28 cellular contexts compared by ENCODE assay signal in the genomic region with DNA sequence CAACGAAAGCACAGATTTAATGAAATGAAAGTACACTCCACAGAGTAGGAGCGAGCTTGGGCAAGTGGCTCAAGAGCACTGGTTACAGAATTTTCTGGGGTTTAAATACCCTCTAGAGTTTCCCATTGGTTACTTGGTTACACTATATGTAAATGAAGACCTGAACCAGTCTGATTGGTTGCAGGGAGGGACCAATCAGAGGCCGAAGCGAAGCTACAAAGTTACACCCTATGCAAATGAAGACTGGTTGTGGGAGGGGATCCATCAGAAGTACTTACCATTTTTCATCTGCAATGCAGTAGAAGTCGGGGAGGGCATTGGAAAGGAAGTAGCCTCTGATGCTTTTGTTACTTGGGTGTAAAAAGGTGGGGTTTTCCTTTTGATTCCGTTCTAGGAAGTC.
"Had no signal": no experiment of that assay in that cellular context is flagged by ENCODE, and none has a peak within 500 bp of the region (broad histone marks: within the 10 kb centered on the region; RNA-seq: fewer than 3 reads in every experiment).

No MANE protein-coding gene starts in this region.

- H3K4me3 ChIP-seq: colonic mucosa, coronary artery, dorsolateral prefrontal cortex, esophagus muscularis mucosa, esophagus squamous epithelium, gastrocnemius medialis, gastroesophageal sphincter, heart left ventricle, heart right ventricle had no signal

- H3K27me3 ChIP-seq: colonic mucosa, foreskin keratinocyte, gastrocnemius medialis, heart left ventricle, heart right ventricle had no signal

- H3K27ac ChIP-seq: colonic mucosa, coronary artery, dorsolateral prefrontal cortex, epithelial cell of prostate, esophagus muscularis mucosa, esophagus squamous epithelium, foreskin keratinocyte, gastrocnemius medialis, gastroesophageal sphincter, heart left ventricle, heart right ventricle had no signal

- H3K36me3 ChIP-seq: colonic mucosa, esophagus muscularis mucosa, esophagus squamous epithelium, gastrocnemius medialis, gastroesophageal sphincter, heart left ventricle, heart right ventricle had no signal

- DNase-seq: colonic mucosa; cortex of kidney; dermis blood vessel endothelial cell; dorsolateral prefrontal cortex; effector CD4-positive, alpha-beta T cell; effector CD8-positive, alpha-beta T cell; effector memory CD4-positive, alpha-beta T cell; effector memory CD8-positive, alpha-beta T cell; endodermal cell; erythroblast; esophagus squamous epithelium; foreskin fibroblast; foreskin keratinocyte; foreskin melanocyte; gastrocnemius medialis; glutamatergic neuron; head of caudate nucleus; heart left ventricle; heart right ventricle had no signal

- H3K4me1 ChIP-seq: colonic mucosa, esophagus muscularis mucosa, esophagus squamous epithelium, foreskin keratinocyte, gastrocnemius medialis, gastroesophageal sphincter, heart left ventricle, heart right ventricle had no signal

- FAIRE-seq: colon, endometrium, endothelial cell of umbilical vein, frontal cortex had no signal

- H3K9me3 ChIP-seq: colonic mucosa, esophagus muscularis mucosa, esophagus squamous epithelium, gastrocnemius medialis, gastroesophageal sphincter, heart left ventricle, heart right ventricle had no signal

- ATAC-seq: effector memory CD8-positive, alpha-beta T cell; esophagus mucosa; foreskin keratinocyte; gastrocnemius medialis; gastroesophageal sphincter; heart left ventricle; heart right ventricle had no signal
